Comparison of ENCODE assay signal across 8 cellular contexts in genomic region chr7:139683137-139683871, GRCh38.
DNase-seq lines count a peak whose midpoint lies in the region; ATAC-seq and TF ChIP-seq lines count a peak whose summit lies in the region.

No MANE protein-coding gene starts in this region.

- peak overlapping the region; percentile 15 for H3K4me2 ChIP-seq in fibroblast of lung (ENCODE audit: extremely low read depth, insufficient read depth, low read length)

- H3K27ac ChIP-seq in fibroblast of lung (ENCODE audit: insufficient read depth, low read length) (peak overlapping the region; percentile 94), skeletal muscle tissue (ENCODE audit: low read depth, low read length) (peak overlapping the region; percentile 68), body of pancreas (peak overlapping the region in 2 of 4 donors; percentile 57 to 90)

- peaks cover 42% of the 10 kb centered on the region for H3K4me1 ChIP-seq in fibroblast of lung (ENCODE audit: control insufficient read depth, extremely low read depth, insufficient read depth, low read length)
- peaks cover 33 to 46% (median 38%) of the 10 kb centered on the region in 3 donors for H3K4me1 ChIP-seq in skeletal muscle tissue (ENCODE audit: control insufficient read depth in 3 of 3, insufficient read depth in 3 of 3, low read length in 3 of 3)
- H3K4me1 ChIP-seq in body of pancreas = peaks cover 46% of the 10 kb centered on the region

- no peak for TF ChIP-seq POLR2A in body of pancreas (IDR thresholded peaks at IDR 0.05)

- no peaks in the 10 kb centered on the region for H3K9me3 ChIP-seq in fibroblast of lung (ENCODE audit: control insufficient read depth, insufficient read depth, low read depth, low read length)
- H3K9me3 ChIP-seq in skeletal muscle tissue (ENCODE audit: control insufficient read depth in 3 of 3, low read length in 3 of 3) = no peaks in the 10 kb centered on the region
- H3K9me3 ChIP-seq in body of pancreas = no peaks in the 10 kb centered on the region

- H3K4me3 ChIP-seq in fibroblast of lung (replicated peaks in 1 of 4; ENCODE audit: control extremely low read depth in 1 of 4, insufficient read depth in 1 of 4, low read depth in 3 of 4, low read length in 4 of 4) (no peak overlapping the region), skeletal muscle tissue (ENCODE audit: low read length in 3 of 3) (no peak overlapping the region), body of pancreas (no peak overlapping the region)

- ATAC-seq in GM19372 (IDR thresholded peaks at IDR 0.05; ENCODE audit: low read depth, unreplicated experiment) = peak; percentile 45
- ATAC-seq in body of pancreas = no peak

- H4K20me1 ChIP-seq in fibroblast of lung (ENCODE audit: control insufficient read depth, extremely low read depth, insufficient read depth, low read length) = no peaks in the 10 kb centered on the region

- TF ChIP-seq CTCF in fibroblast of lung (conservative IDR thresholded peaks at IDR 0.05 in 1 of 2, IDR thresholded peaks at IDR 0.05 in 1 of 2; ENCODE audit: low read depth in 1 of 2, low read length in 2 of 2) (no peak), body of pancreas (IDR thresholded peaks at IDR 0.05) (no peak)

- peak; percentile 23 for DNase-seq in HS-27A (ENCODE audit: low read depth)
- DNase-seq in fibroblast of lung (ENCODE audit: low read depth in 2 of 2) = peak; percentile 33 to 90
- DNase-seq in posterior vena cava (ENCODE audit: low spot score) = no peak
- DNase-seq in GM19238 (ENCODE audit: insufficient read length, low spot score) = no peak
- DNase-seq in body of pancreas = no peak
- DNase-seq in NCI-H2081 treated with DMSO at 0.1 percent for 48 hours (lab: John Stamatoyannopoulos, UW) = no peak

- H3K36me3 ChIP-seq in fibroblast of lung (ENCODE audit: control insufficient read depth, insufficient read depth, low read length) (no peaks in the 10 kb centered on the region), skeletal muscle tissue (ENCODE audit: control insufficient read depth in 3 of 3, insufficient read depth in 3 of 3, low read length in 3 of 3) (no peaks in the 10 kb centered on the region), body of pancreas (replicated peaks in 1 of 2; ENCODE audit: insufficient read depth in 1 of 2, low read depth in 2 of 2) (no peaks in the 10 kb centered on the region)

- intact Hi-C loops in posterior vena cava (cut with DNase I) (no loop called here), body of pancreas (cut with DNase I) (no loop called here)

- no peak overlapping the region for H2AFZ ChIP-seq in fibroblast of lung (ENCODE audit: low read length)

- 78 to 91% methylated on average over 15 to 16 of the region's 16 CpGs for WGBS in body of pancreas, 2 donors

- H3K9ac ChIP-seq in fibroblast of lung (ENCODE audit: insufficient read depth, low read length) (no peak overlapping the region), skeletal muscle tissue (ENCODE audit: low read depth in 1 of 3, low read length in 3 of 3) (peak overlapping the region; percentile 16 to 46 (median 18))

- H3K79me2 ChIP-seq in fibroblast of lung (ENCODE audit: control insufficient read depth, insufficient read depth, low read length) = no peaks in the 10 kb centered on the region

- H3K27me3 ChIP-seq in fibroblast of lung (ENCODE audit: control insufficient read depth, insufficient read depth, low read length) (no peaks in the 10 kb centered on the region), skeletal muscle tissue (ENCODE audit: control insufficient read depth in 3 of 3, insufficient read depth in 3 of 3, low read length in 3 of 3) (no peaks in the 10 kb centered on the region), body of pancreas (no peaks in the 10 kb centered on the region)

Comparison
In these comparisons a context has a peak if more than half of its experiments do, and no peak if none do; other contexts are left out.
1. DNase-seq: peak in HS-27A (single experiment) and fibroblast of lung (2 of 2); none in posterior vena cava (single experiment), GM19238 (single experiment), body of pancreas (0 of 4) and NCI-H2081 treated with DMSO at 0.1 percent for 48 hours (single experiment).